ENCODE assay signal across 16 cellular contexts in the genomic region with DNA sequence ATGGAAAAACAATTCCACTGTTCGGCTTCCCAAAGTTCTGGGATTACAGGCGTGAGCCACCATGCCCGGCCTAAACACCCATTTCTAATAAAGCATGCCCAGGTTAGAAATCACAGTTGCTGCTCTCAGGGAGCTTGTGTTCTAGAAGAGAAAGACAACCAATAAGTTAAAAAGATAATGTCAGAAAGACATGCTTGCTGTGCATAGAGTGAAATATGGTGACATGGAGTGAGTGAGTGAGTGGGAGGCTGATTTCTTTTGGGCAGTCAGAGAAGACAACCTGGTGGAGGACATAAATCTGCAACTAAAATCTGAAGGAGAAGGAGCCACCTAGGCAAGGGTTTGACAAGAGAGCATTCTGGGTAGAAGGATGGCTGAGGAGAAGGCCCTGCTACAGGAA.
DNase-seq lines count a peak whose midpoint lies in the region; ATAC-seq and TF ChIP-seq lines count a peak whose summit lies in the region.
"Had no signal": no experiment of that assay in that cellular context is flagged by ENCODE, and none has a peak within 500 bp of the region (broad histone marks: within the 10 kb centered on the region; RNA-seq: fewer than 3 reads in every experiment).

No MANE protein-coding gene starts in this region.

- H3K4me3 Mint-ChIP-seq in activated naive CD8-positive, alpha-beta T cell = no peak overlapping the region
- no peak overlapping the region for H3K4me3 Mint-ChIP-seq in activated naive CD8-positive, alpha-beta T cell treated with anti-CD3 and anti-CD28 coated beads for 36 hours
- H3K4me3 Mint-ChIP-seq in WTC11 = no peak overlapping the region
- no peak overlapping the region for H3K4me3 Mint-ChIP-seq in mesothelial cell of epicardium
- H3K4me3 Mint-ChIP-seq in progenitor cell of endocrine pancreas (ENCODE audit: low read depth) = no peak overlapping the region

- POLR2A ChIA-PET in WTC11 (lab: Charles Lee) = no interaction called here

- no peak for ATAC-seq in WTC11
- no peak for ATAC-seq in GM21717 (IDR thresholded peaks at IDR 0.05; ENCODE audit: unreplicated experiment)

- H3K9me3 Mint-ChIP-seq in activated naive CD8-positive, alpha-beta T cell (ENCODE audit: low read depth) = no peaks in the 10 kb centered on the region
- no peaks in the 10 kb centered on the region for H3K9me3 Mint-ChIP-seq in activated naive CD8-positive, alpha-beta T cell treated with anti-CD3 and anti-CD28 coated beads for 36 hours
- no peaks in the 10 kb centered on the region for H3K9me3 Mint-ChIP-seq in WTC11
- no peaks in the 10 kb centered on the region for H3K9me3 Mint-ChIP-seq in mesothelial cell of epicardium
- no peaks in the 10 kb centered on the region for H3K9me3 Mint-ChIP-seq in progenitor cell of endocrine pancreas (ENCODE audit: low read depth)
- H3K9me3 Mint-ChIP-seq: CD4-positive, CD25-positive, alpha-beta regulatory T cell had no signal

- no peak for DNase-seq in activated naive CD8-positive, alpha-beta T cell treated with anti-CD3 and anti-CD28 coated beads for 36 hours
- DNase-seq in WTC11 (ENCODE audit: low spot score) = no peak
- no peak for DNase-seq in mesothelial cell of epicardium (ENCODE audit: low spot score in 2 of 2, unreplicated experiment in 2 of 2)
- no peak for DNase-seq in progenitor cell of endocrine pancreas (ENCODE audit: low spot score, unreplicated experiment)
- no peak for DNase-seq in effector CD4-positive, alpha-beta T cell
- no peak for DNase-seq in activated CD8-positive, alpha-beta memory T cell treated with anti-CD3 and anti-CD28 coated beads, Interleukin-2, amount 50 U/mL, for 4 hours
- DNase-seq: CD4-positive, CD25-positive, alpha-beta regulatory T cell; COR-L47; IMR-90; MM.1S; NCI-H2029 treated with DMSO at 0.1 percent for 48 hours; NCI-H446 treated with DMSO at 0.1 percent for 48 hours; NCI-H526; SHP77 had no signal

- TF ChIP-seq CTCF in WTC11 (IDR thresholded peaks at IDR 0.05) (no peak), mesothelial cell of epicardium (IDR thresholded peaks at IDR 0.05; ENCODE audit: unreplicated experiment) (no peak), progenitor cell of endocrine pancreas (IDR thresholded peaks at IDR 0.05; ENCODE audit: unreplicated experiment) (no peak)

- H3K36me3 Mint-ChIP-seq in activated naive CD8-positive, alpha-beta T cell = no peaks in the 10 kb centered on the region
- H3K36me3 Mint-ChIP-seq in activated naive CD8-positive, alpha-beta T cell treated with anti-CD3 and anti-CD28 coated beads for 36 hours = peaks cover 6% of the 10 kb centered on the region
- H3K36me3 Mint-ChIP-seq in WTC11 = 0 out of 2 replicates have a peak, but pooled peaks cover 3% of the 10 kb centered on the region
- no peaks in the 10 kb centered on the region for H3K36me3 Mint-ChIP-seq in mesothelial cell of epicardium
- peaks cover 3% of the 10 kb centered on the region for H3K36me3 Mint-ChIP-seq in progenitor cell of endocrine pancreas (ENCODE audit: insufficient read depth)

- peak overlapping the region; percentile 7 for H3K27ac Mint-ChIP-seq in activated naive CD8-positive, alpha-beta T cell
- H3K27ac Mint-ChIP-seq in activated naive CD8-positive, alpha-beta T cell treated with anti-CD3 and anti-CD28 coated beads for 36 hours = no peak overlapping the region
- peak overlapping the region; percentile 0 for H3K27ac Mint-ChIP-seq in WTC11
- H3K27ac Mint-ChIP-seq in mesothelial cell of epicardium = peak overlapping the region; percentile 13
- H3K27ac Mint-ChIP-seq in progenitor cell of endocrine pancreas = peak overlapping the region; percentile 35

- peaks cover 46% of the 10 kb centered on the region for H3K4me1 Mint-ChIP-seq in activated naive CD8-positive, alpha-beta T cell (ENCODE audit: low read depth)
- H3K4me1 Mint-ChIP-seq in activated naive CD8-positive, alpha-beta T cell treated with anti-CD3 and anti-CD28 coated beads for 36 hours = peaks cover 18% of the 10 kb centered on the region
- H3K4me1 Mint-ChIP-seq in WTC11 (peaks cover 59% of the 10 kb centered on the region), mesothelial cell of epicardium (peaks cover 5% of the 10 kb centered on the region), progenitor cell of endocrine pancreas (ENCODE audit: low read depth) (peaks cover under 1% of the 10 kb centered on the region)

- no peaks in the 10 kb centered on the region for H3K27me3 Mint-ChIP-seq in activated naive CD8-positive, alpha-beta T cell
- H3K27me3 Mint-ChIP-seq in activated naive CD8-positive, alpha-beta T cell treated with anti-CD3 and anti-CD28 coated beads for 36 hours = no peaks in the 10 kb centered on the region
- H3K27me3 Mint-ChIP-seq in WTC11 (ENCODE audit: low read depth) (no peaks in the 10 kb centered on the region), mesothelial cell of epicardium (ENCODE audit: low read depth) (no peaks in the 10 kb centered on the region), progenitor cell of endocrine pancreas (no peaks in the 10 kb centered on the region)
- H3K27me3 Mint-ChIP-seq: CD4-positive, CD25-positive, alpha-beta regulatory T cell had no signal

- CTCF ChIA-PET in WTC11 (lab: Charles Lee) = no interaction called here

TF ChIP-seq in WTC11, 78 proteins besides CTCF, POLR2A, EP300 and RAD21 (continues in another document):
- TF ChIP-seq HMGXB4 (CRISPR knock-in tag; IDR thresholded peaks at IDR 0.05) = no peak
- TF ChIP-seq CDX4 (CRISPR knock-in tag; IDR thresholded peaks at IDR 0.05; ENCODE audit: borderline replicate concordance) = no peak
- TF ChIP-seq, protein P1, sequence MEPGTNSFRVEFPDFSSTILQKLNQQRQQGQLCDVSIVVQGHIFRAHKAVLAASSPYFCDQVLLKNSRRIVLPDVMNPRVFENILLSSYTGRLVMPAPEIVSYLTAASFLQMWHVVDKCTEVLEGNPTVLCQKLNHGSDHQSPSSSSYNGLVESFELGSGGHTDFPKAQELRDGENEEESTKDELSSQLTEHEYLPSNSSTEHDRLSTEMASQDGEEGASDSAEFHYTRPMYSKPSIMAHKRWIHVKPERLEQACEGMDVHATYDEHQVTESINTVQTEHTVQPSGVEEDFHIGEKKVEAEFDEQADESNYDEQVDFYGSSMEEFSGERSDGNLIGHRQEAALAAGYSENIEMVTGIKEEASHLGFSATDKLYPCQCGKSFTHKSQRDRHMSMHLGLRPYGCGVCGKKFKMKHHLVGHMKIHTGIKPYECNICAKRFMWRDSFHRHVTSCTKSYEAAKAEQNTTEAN (CRISPR knock-in tag; IDR thresholded peaks at IDR 0.05) = no peak
- no peak for TF ChIP-seq SP1 (CRISPR knock-in tag; conservative IDR thresholded peaks at IDR 0.05)
- TF ChIP-seq ETV6 (CRISPR knock-in tag; IDR thresholded peaks at IDR 0.05) = no peak
- TF ChIP-seq RELA (CRISPR knock-in tag; IDR thresholded peaks at IDR 0.05; ENCODE audit: borderline replicate concordance) = no peak
- no peak for TF ChIP-seq MYBL2 (CRISPR knock-in tag; IDR thresholded peaks at IDR 0.05)
- no peak for TF ChIP-seq AR (CRISPR knock-in tag; IDR thresholded peaks at IDR 0.05)
- no peak for TF ChIP-seq ESRRA (CRISPR knock-in tag; IDR thresholded peaks at IDR 0.05; ENCODE audit: borderline replicate concordance)
- TF ChIP-seq, protein P2, sequence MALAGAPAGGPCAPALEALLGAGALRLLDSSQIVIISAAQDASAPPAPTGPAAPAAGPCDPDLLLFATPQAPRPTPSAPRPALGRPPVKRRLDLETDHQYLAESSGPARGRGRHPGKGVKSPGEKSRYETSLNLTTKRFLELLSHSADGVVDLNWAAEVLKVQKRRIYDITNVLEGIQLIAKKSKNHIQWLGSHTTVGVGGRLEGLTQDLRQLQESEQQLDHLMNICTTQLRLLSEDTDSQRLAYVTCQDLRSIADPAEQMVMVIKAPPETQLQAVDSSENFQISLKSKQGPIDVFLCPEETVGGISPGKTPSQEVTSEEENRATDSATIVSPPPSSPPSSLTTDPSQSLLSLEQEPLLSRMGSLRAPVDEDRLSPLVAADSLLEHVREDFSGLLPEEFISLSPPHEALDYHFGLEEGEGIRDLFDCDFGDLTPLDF (CRISPR knock-in tag; IDR thresholded peaks at IDR 0.05) = no peak
